In the genomic region with DNA sequence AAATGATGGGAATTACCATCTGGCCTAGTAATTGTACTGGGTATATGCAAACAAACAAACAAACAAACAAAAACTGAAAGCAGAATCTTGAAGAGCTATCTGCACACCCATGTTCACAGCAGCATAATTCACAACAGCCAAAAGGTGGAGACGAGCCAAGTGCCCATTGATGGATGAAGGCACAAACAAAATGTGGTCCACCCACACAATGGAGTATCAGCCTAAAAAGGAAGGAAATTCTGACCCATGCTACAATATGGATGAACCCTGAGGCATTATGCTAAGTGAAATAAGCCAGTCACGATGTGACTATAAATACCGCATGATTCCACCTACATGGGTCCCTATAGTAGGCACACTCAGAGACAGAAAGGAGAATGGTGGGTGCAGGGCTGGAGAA, we compare ENCODE assay signal across 19 cellular contexts. TPM values are rescaled to one million over a fixed set of nuclear protein-coding genes. Genes with fewer than 3 reads are reported as not detected.
DNase-seq lines count a peak whose midpoint lies in the region; ATAC-seq and TF ChIP-seq lines count a peak whose summit lies in the region.
"Had no signal": no experiment of that assay in that cellular context is flagged by ENCODE, and none has a peak within 500 bp of the region (broad histone marks: within the 10 kb centered on the region; RNA-seq: fewer than 3 reads in every experiment).

No MANE protein-coding gene starts in this region.

- POLR2A ChIA-PET in CD8-positive, alpha-beta T cell (lab: Charles Lee): interaction anchor here (0.9 kb wide), 1 partner anchor 12 kb away, joined by 3 read pairs; no protein-coding TSS in a partner anchor

- H3K9me3 Mint-ChIP-seq in CD14-positive monocyte (peaks cover 0 to 1% (median 0%) of the 10 kb centered on the region in 7 donors), memory B cell (no peaks in the 10 kb centered on the region)
- H3K9me3 Mint-ChIP-seq in CD8-positive, alpha-beta T cell: no peaks in the 10 kb centered on the region

- H3K4me1 ChIP-seq in CD8-positive, alpha-beta T cell (ENCODE audit: insufficient read depth, low read length): no peaks in the 10 kb centered on the region
- H3K4me1 ChIP-seq: BE2C had no signal

- H3K4me3 ChIP-seq in CD8-positive, alpha-beta T cell (ENCODE audit: low read depth, low read length): no peak overlapping the region
- H3K4me3 ChIP-seq: SK-N-MC had no signal

- ATAC-seq in CD8-positive, alpha-beta T cell: no peak
- ATAC-seq in memory B cell (ENCODE audit: low read depth) (no peak), HG02870 (IDR thresholded peaks at IDR 0.05; ENCODE audit: unreplicated experiment) (no peak)
- ATAC-seq: Right ventricle myocardium inferior had no signal

- H3K36me3 Mint-ChIP-seq in CD14-positive monocyte (peaks cover 72 to 74% of the 10 kb centered on the region in 2 donors), memory B cell (peaks cover 37% of the 10 kb centered on the region)
- peaks cover 90% of the 10 kb centered on the region for H3K36me3 Mint-ChIP-seq in CD8-positive, alpha-beta T cell

- H3K4me3 Mint-ChIP-seq in CD14-positive monocyte: no peak overlapping the region
- H3K4me3 Mint-ChIP-seq in CD8-positive, alpha-beta T cell: no peak overlapping the region
- H3K4me3 Mint-ChIP-seq in memory B cell: no peak overlapping the region

- H3K4me1 Mint-ChIP-seq in CD14-positive monocyte (peaks cover 2% of the 10 kb centered on the region), memory B cell (peaks cover 5% of the 10 kb centered on the region)
- peaks cover 29% of the 10 kb centered on the region for H3K4me1 Mint-ChIP-seq in CD8-positive, alpha-beta T cell (ENCODE audit: low read depth)

- intact Hi-C loops in CD14-positive monocyte (cut with micrococcal nuclease): no loop called here
- intact Hi-C loops in CD8-positive, alpha-beta T cell (cut with DNase I, micrococcal nuclease): no loop called here

- peaks cover 53% of the 10 kb centered on the region for H3K36me3 ChIP-seq in CD8-positive, alpha-beta T cell (ENCODE audit: insufficient read depth, low read length)
- H3K36me3 ChIP-seq: BE2C had no signal

- no peaks in the 10 kb centered on the region for H3K27me3 ChIP-seq in CD8-positive, alpha-beta T cell (ENCODE audit: insufficient read depth, low read length)
- H3K27me3 ChIP-seq: BE2C had no signal

- DNase-seq in CD14-positive monocyte (ENCODE audit: low spot score): no peak
- DNase-seq in CD8-positive, alpha-beta T cell: no peak
- peak; percentile 80 for DNase-seq in dermis blood vessel endothelial cell
- DNase-seq in memory B cell (ENCODE audit: low spot score in 2 of 2): no peak
- DNase-seq in NCI-H1092 (lab: John Stamatoyannopoulos, UW): no peak
- DNase-seq in SHP77 (lab: John Stamatoyannopoulos, UW): no peak
- DNase-seq: BE2C, GOT3, HCEC 1CT, Karpas-422, MV-4-11, NCI-H1694 treated with DMSO at 0.1 percent for 48 hours, NCI-H2081 treated with DMSO at 0.1 percent for 48 hours, NCI-H446 treated with DMSO at 0.1 percent for 48 hours, NCI-H526 treated with DMSO at 0.1 percent for 48 hours, OCI-M1 had no signal

- no peak overlapping the region for H3K27ac ChIP-seq in CD8-positive, alpha-beta T cell (ENCODE audit: low read depth, low read length)
- H3K27ac ChIP-seq: SK-N-MC had no signal

- no peaks in the 10 kb centered on the region for H3K9me3 ChIP-seq in CD8-positive, alpha-beta T cell (ENCODE audit: low read length)
- H3K9me3 ChIP-seq: BE2C had no signal

- CTCF ChIA-PET in CD8-positive, alpha-beta T cell (lab: Charles Lee): no interaction called here

- peak overlapping the region in 4 of 7 donors; percentile 5 to 65 (median 15) for H3K27ac Mint-ChIP-seq in CD14-positive monocyte
- peak overlapping the region; percentile 15 for H3K27ac Mint-ChIP-seq in CD8-positive, alpha-beta T cell
- peak overlapping the region; percentile 15 for H3K27ac Mint-ChIP-seq in memory B cell

- H3K27me3 Mint-ChIP-seq in CD14-positive monocyte (ENCODE audit: low read depth in 3 of 3): peaks cover 0 to 2% (median 0%) of the 10 kb centered on the region in 3 donors
- no peaks in the 10 kb centered on the region for H3K27me3 Mint-ChIP-seq in CD8-positive, alpha-beta T cell (ENCODE audit: low read depth)
- no peaks in the 10 kb centered on the region for H3K27me3 Mint-ChIP-seq in memory B cell

- no peak for TF ChIP-seq CTCF in CD14-positive monocyte (IDR thresholded peaks at IDR 0.05)
- TF ChIP-seq CTCF in CD8-positive, alpha-beta T cell (IDR thresholded peaks at IDR 0.05): no peak

RNA-seq across cellular contexts. Expression of gene XPC, which starts 24.2 kb away (rescaled TPM):
- polyA plus RNA-seq in CD14-positive monocyte: 10 to 100 TPM; 13.4 to 22.0 TPM
- 10 to 100 TPM; 51.5 to 56.5 TPM for total RNA-seq in CD8-positive, alpha-beta T cell
- total RNA-seq in dermis blood vessel endothelial cell: 43.6 and 60.0 TPM in 2 replicates

RNA-seq across cellular contexts. Expression of gene LSM3, which starts 24.4 kb away (rescaled TPM):
- 10 to 100 TPM; 19.8 to 23.2 TPM for polyA plus RNA-seq in CD14-positive monocyte
- total RNA-seq in CD8-positive, alpha-beta T cell: 1 to 10 TPM; 7.5 to 8.3 TPM
- 8.1 and 10.2 TPM in 2 replicates for total RNA-seq in dermis blood vessel endothelial cell

RNA-seq across cellular contexts. Expression of gene TMEM43, which starts 29.4 kb away (rescaled TPM):
- polyA plus RNA-seq in CD14-positive monocyte: 10 to 100 TPM; 66.7 to 69.7 TPM
- total RNA-seq in CD8-positive, alpha-beta T cell: 10 to 100 TPM; 20.1 to 24.3 TPM
- 113 and 121 TPM in 2 replicates for total RNA-seq in dermis blood vessel endothelial cell

RNA-seq across cellular contexts. Expression of gene CHCHD4, which starts 29.6 kb away (rescaled TPM):
- 10 to 100 TPM; 13.6 to 13.8 TPM for polyA plus RNA-seq in CD14-positive monocyte
- total RNA-seq in CD8-positive, alpha-beta T cell: 1 to 10 TPM in 1 of 2 experiments, under 1 TPM in 1; 0.71 to 1.7 TPM
- total RNA-seq in dermis blood vessel endothelial cell: 16.0 and 19.5 TPM in 2 replicates
